ENCODE assay signal across 9 cellular contexts in the genomic region with DNA sequence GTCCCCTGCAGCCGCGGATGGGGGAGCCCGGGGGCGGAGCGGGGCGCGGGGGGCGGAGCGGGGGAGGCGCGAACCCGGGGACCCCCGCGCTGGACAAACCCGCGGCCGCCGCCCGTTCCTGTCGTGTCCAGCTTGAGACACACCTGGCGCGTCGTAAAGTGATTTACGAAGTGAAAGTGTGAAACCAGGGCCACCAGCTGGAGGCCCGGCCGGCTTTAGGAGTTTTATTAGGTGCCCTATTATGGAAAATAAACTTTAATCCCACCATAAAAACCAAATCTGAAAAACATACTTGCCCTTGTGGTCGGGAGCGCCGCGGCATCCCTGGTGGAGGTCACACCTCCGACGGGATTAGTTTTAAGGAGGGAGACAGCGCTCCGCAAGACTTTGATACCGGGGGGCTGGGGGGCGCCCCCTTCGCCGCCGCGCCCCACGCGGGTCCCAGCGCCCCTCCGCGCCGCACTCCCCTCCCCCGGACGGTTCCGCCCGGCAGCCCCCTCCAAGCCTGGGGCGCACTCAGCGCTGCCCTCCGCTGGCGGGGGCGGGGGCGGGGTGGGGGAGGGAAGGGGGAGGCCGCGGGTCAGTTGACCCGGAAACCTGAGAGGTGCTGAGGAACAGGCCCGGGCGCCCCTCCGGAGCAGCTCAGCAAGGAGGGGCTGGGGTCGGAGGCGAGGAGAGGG. TPM values are rescaled to one million over a fixed set of nuclear protein-coding genes. Genes with fewer than 3 reads are reported as not detected.
DNase-seq lines count a peak whose midpoint lies in the region; ATAC-seq and TF ChIP-seq lines count a peak whose summit lies in the region.
"Had no signal": no experiment of that assay in that cellular context is flagged by ENCODE, and none has a peak within 500 bp of the region (broad histone marks: within the 10 kb centered on the region; RNA-seq: fewer than 3 reads in every experiment).

No MANE protein-coding gene starts in this region.

- H3K9me3 ChIP-seq in breast epithelium, result no peaks in the 10 kb centered on the region

- H3K27ac ChIP-seq in breast epithelium, result no peak overlapping the region

- TF ChIP-seq POLR2A in breast epithelium (IDR thresholded peaks at IDR 0.05), result no peak

- peaks cover 19 to 45% (median 35%) of the 10 kb centered on the region in 3 donors for H3K4me1 Mint-ChIP-seq in naive B cell

- DNase-seq in breast epithelium (ENCODE audit: low spot score in 2 of 2) (no peak), naive B cell (no peak), putamen (ENCODE audit: low spot score) (no peak), OCI-M2 (lab: John Stamatoyannopoulos, UW; ENCODE audit: unreplicated experiment) (no peak)
- no peak for DNase-seq in activated CD4-positive, CD25-positive, alpha-beta regulatory T cell treated with anti-CD3 and anti-CD28 coated beads, Interleukin-2, amount 50 U/mL, for 72 hours

- H3K27me3 Mint-ChIP-seq in naive B cell, result peaks cover 68 to 91% (median 85%) of the 10 kb centered on the region in 3 donors

- H3K27me3 ChIP-seq in breast epithelium, result peaks cover 8 to 79% of the 10 kb centered on the region in 2 donors

- ATAC-seq in HG03354 (IDR thresholded peaks at IDR 0.05; ENCODE audit: poor library complexity, severe bottlenecking, unreplicated experiment), result peak; percentile 36
- peak in 1 of 2 donors; percentile 14 for ATAC-seq in naive B cell (ENCODE audit: low read depth in 2 of 2)
- no peak for ATAC-seq in HG02884 (IDR thresholded peaks at IDR 0.05; ENCODE audit: unreplicated experiment)

- H3K4me1 ChIP-seq in breast epithelium, result peaks cover 1 to 19% of the 10 kb centered on the region in 2 donors

- no peaks in the 10 kb centered on the region for H3K36me3 ChIP-seq in breast epithelium

- peak overlapping the region; percentile 73 to 93 (median 88) for H3K4me3 Mint-ChIP-seq in naive B cell

- TF ChIP-seq CTCF in breast epithelium (IDR thresholded peaks at IDR 0.05), result no peak

- H3K4me3 ChIP-seq in GM08714 (ENCODE audit: low read length) (peak overlapping the region; percentile 80), breast epithelium (peak overlapping the region; percentile 37 to 74 (median 49))

- H3K9me3 Mint-ChIP-seq in naive B cell, result peaks cover 0 to 10% (median 3%) of the 10 kb centered on the region in 7 donors

- intact Hi-C loops in breast epithelium (cut with DNase I; ENCODE audit: low total_unique reads), result no loop called here

- peak overlapping the region in 1 of 6 donors; percentile 39 for H3K27ac Mint-ChIP-seq in naive B cell

- H3K36me3 Mint-ChIP-seq in naive B cell, result peaks cover 0 to 7% of the 10 kb centered on the region in 2 donors

RNA-seq across cellular contexts. Expression of a gene that starts 10.3 kb away (rescaled TPM):
- under 1 TPM in 2 of 3 donors, not detected in 1; 0.15 to 0.33 TPM for total RNA-seq in breast epithelium
- polyA plus RNA-seq in naive B cell (ENCODE audit: low read depth in 6 of 6), result not detected
- total RNA-seq: M059J had no signal

RNA-seq across cellular contexts. Expression of a gene that starts 50.7 kb away (rescaled TPM):
- total RNA-seq in breast epithelium, result 10 to 100 TPM; 17.1 to 31.5 (median 25.2) TPM
- 1 to 10 TPM; 1.8 to 8.6 (median 3.3) TPM for polyA plus RNA-seq in naive B cell (ENCODE audit: low read depth in 6 of 6)
